ENCODE assay signal across 1 cellular context in the genomic region with DNA sequence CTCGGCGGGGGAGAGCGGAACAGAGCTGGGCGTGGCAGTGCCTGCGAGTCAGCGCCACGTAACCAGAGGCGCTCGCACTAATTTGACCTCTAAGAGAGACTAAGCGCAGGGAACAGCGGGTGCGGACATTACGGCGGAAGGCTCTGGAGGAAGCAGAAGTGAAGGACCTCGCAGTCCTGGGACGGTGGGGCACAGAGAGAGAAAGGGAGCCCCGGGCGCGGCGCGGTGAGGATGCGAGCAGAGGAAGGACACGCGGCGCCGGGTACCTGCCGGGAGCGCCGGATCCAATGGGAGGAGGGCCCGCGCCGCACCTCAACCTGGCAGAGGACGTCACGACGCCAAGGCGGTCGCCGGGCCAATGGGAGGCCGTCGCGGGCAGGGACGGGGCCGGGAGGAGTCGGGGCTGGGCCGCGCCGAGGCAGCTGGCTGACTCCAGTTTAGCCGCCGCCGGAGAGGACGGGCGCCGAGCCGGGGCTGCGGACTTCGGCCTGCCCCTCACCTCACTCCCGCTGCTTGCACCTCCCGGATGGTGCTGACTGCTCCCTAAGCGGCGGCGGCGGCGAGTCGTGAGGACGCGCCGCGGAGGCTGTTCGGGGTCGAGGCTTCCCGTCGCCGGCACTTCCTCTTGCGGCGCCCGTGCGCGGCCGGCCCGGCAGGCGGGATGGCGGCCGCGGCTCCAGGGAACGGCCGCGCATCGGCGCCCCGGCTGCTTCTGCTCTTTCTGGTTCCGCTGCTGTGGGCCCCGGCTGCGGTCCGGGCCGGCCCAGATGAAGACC.
TF ChIP-seq lines count a peak whose summit lies in the region.

A gene with protein sequence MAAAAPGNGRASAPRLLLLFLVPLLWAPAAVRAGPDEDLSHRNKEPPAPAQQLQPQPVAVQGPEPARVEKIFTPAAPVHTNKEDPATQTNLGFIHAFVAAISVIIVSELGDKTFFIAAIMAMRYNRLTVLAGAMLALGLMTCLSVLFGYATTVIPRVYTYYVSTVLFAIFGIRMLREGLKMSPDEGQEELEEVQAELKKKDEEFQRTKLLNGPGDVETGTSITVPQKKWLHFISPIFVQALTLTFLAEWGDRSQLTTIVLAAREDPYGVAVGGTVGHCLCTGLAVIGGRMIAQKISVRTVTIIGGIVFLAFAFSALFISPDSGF (plus strand): TSS at position 429 of the 776 bp plus-strand sequence. CDS start 233 bp downstream, at position 662.

TF ChIP-seq in HepG2, 621 proteins besides CTCF, POLR2A, EP300 and RAD21 (continued from another document):
- TF ChIP-seq, protein P1, sequence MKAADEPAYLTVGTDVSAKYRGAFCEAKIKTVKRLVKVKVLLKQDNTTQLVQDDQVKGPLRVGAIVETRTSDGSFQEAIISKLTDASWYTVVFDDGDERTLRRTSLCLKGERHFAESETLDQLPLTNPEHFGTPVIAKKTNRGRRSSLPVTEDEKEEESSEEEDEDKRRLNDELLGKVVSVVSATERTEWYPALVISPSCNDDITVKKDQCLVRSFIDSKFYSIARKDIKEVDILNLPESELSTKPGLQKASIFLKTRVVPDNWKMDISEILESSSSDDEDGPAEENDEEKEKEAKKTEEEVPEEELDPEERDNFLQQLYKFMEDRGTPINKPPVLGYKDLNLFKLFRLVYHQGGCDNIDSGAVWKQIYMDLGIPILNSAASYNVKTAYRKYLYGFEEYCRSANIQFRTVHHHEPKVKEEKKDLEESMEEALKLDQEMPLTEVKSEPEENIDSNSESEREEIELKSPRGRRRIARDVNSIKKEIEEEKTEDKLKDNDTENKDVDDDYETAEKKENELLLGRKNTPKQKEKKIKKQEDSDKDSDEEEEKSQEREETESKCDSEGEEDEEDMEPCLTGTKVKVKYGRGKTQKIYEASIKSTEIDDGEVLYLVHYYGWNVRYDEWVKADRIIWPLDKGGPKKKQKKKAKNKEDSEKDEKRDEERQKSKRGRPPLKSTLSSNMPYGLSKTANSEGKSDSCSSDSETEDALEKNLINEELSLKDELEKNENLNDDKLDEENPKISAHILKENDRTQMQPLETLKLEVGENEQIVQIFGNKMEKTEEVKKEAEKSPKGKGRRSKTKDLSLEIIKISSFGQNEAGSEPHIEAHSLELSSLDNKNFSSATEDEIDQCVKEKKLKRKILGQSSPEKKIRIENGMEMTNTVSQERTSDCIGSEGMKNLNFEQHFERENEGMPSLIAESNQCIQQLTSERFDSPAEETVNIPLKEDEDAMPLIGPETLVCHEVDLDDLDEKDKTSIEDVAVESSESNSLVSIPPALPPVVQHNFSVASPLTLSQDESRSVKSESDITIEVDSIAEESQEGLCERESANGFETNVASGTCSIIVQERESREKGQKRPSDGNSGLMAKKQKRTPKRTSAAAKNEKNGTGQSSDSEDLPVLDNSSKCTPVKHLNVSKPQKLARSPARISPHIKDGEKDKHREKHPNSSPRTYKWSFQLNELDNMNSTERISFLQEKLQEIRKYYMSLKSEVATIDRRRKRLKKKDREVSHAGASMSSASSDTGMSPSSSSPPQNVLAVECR (CRISPR knock-in tag; IDR thresholded peaks at IDR 0.05; ENCODE audit: borderline replicate concordance): peak; percentile 86; the same call in 1 of the 2 replicates
- TF ChIP-seq ZSCAN21 (CRISPR knock-in tag; IDR thresholded peaks at IDR 0.05; ENCODE audit: borderline replicate concordance) (peak; percentile 39; the same call in 1 of the 2 replicates), ZFY (CRISPR knock-in tag; IDR thresholded peaks at IDR 0.05) (peak; percentile 95), ZNF709 (CRISPR knock-in tag; IDR thresholded peaks at IDR 0.05) (peak; percentile 84), RARA (CRISPR knock-in tag; IDR thresholded peaks at IDR 0.05) (no peak), ZNF564 (CRISPR knock-in tag; IDR thresholded peaks at IDR 0.05) (no peak), ZNF382 (CRISPR knock-in tag; IDR thresholded peaks at IDR 0.05; ENCODE audit: borderline replicate concordance) (no peak), ZIK1 (CRISPR knock-in tag; IDR thresholded peaks at IDR 0.05; ENCODE audit: borderline replicate concordance, low read depth) (peak; percentile 64; the same call in 1 of the 2 replicates), MIXL1 (CRISPR knock-in tag; IDR thresholded peaks at IDR 0.05) (peak; percentile 32; the same call in 1 of the 2 replicates), MIER3 (CRISPR knock-in tag; IDR thresholded peaks at IDR 0.05; ENCODE audit: borderline replicate concordance) (0 out of 2 replicates have a peak, but pooled peaks have one; percentile 40), PHF21A (CRISPR knock-in tag; IDR thresholded peaks at IDR 0.05) (peak; percentile 49), ZNF432 (CRISPR knock-in tag; IDR thresholded peaks at IDR 0.05; ENCODE audit: borderline replicate concordance) (no peak), CAMTA2 (CRISPR knock-in tag; IDR thresholded peaks at IDR 0.05; ENCODE audit: borderline replicate concordance) (peak; percentile 94), ZBTB21 (CRISPR knock-in tag; IDR thresholded peaks at IDR 0.05) (peak; percentile 52; the same call in 1 of the 2 replicates)
- TF ChIP-seq, protein P2, sequence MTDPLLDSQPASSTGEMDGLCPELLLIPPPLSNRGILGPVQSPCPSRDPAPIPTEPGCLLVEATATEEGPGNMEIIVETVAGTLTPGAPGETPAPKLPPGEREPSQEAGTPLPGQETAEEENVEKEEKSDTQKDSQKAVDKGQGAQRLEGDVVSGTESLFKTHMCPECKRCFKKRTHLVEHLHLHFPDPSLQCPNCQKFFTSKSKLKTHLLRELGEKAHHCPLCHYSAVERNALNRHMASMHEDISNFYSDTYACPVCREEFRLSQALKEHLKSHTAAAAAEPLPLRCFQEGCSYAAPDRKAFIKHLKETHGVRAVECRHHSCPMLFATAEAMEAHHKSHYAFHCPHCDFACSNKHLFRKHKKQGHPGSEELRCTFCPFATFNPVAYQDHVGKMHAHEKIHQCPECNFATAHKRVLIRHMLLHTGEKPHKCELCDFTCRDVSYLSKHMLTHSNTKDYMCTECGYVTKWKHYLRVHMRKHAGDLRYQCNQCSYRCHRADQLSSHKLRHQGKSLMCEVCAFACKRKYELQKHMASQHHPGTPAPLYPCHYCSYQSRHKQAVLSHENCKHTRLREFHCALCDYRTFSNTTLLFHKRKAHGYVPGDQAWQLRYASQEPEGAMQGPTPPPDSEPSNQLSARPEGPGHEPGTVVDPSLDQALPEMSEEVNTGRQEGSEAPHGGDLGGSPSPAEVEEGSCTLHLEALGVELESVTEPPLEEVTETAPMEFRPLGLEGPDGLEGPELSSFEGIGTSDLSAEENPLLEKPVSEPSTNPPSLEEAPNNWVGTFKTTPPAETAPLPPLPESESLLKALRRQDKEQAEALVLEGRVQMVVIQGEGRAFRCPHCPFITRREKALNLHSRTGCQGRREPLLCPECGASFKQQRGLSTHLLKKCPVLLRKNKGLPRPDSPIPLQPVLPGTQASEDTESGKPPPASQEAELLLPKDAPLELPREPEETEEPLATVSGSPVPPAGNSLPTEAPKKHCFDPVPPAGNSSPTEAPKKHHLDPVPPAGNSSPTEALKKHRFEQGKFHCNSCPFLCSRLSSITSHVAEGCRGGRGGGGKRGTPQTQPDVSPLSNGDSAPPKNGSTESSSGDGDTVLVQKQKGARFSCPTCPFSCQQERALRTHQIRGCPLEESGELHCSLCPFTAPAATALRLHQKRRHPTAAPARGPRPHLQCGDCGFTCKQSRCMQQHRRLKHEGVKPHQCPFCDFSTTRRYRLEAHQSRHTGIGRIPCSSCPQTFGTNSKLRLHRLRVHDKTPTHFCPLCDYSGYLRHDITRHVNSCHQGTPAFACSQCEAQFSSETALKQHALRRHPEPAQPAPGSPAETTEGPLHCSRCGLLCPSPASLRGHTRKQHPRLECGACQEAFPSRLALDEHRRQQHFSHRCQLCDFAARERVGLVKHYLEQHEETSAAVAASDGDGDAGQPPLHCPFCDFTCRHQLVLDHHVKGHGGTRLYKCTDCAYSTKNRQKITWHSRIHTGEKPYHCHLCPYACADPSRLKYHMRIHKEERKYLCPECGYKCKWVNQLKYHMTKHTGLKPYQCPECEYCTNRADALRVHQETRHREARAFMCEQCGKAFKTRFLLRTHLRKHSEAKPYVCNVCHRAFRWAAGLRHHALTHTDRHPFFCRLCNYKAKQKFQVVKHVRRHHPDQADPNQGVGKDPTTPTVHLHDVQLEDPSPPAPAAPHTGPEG (CRISPR knock-in tag; IDR thresholded peaks at IDR 0.05): 0 out of 2 replicates have a peak, but pooled peaks have one; percentile 33
- TF ChIP-seq, protein P3, sequence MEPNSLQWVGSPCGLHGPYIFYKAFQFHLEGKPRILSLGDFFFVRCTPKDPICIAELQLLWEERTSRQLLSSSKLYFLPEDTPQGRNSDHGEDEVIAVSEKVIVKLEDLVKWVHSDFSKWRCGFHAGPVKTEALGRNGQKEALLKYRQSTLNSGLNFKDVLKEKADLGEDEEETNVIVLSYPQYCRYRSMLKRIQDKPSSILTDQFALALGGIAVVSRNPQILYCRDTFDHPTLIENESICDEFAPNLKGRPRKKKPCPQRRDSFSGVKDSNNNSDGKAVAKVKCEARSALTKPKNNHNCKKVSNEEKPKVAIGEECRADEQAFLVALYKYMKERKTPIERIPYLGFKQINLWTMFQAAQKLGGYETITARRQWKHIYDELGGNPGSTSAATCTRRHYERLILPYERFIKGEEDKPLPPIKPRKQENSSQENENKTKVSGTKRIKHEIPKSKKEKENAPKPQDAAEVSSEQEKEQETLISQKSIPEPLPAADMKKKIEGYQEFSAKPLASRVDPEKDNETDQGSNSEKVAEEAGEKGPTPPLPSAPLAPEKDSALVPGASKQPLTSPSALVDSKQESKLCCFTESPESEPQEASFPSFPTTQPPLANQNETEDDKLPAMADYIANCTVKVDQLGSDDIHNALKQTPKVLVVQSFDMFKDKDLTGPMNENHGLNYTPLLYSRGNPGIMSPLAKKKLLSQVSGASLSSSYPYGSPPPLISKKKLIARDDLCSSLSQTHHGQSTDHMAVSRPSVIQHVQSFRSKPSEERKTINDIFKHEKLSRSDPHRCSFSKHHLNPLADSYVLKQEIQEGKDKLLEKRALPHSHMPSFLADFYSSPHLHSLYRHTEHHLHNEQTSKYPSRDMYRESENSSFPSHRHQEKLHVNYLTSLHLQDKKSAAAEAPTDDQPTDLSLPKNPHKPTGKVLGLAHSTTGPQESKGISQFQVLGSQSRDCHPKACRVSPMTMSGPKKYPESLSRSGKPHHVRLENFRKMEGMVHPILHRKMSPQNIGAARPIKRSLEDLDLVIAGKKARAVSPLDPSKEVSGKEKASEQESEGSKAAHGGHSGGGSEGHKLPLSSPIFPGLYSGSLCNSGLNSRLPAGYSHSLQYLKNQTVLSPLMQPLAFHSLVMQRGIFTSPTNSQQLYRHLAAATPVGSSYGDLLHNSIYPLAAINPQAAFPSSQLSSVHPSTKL (CRISPR knock-in tag; IDR thresholded peaks at IDR 0.05): peak; percentile 57; the same call in 1 of the 2 replicates
- TF ChIP-seq, protein P4, sequence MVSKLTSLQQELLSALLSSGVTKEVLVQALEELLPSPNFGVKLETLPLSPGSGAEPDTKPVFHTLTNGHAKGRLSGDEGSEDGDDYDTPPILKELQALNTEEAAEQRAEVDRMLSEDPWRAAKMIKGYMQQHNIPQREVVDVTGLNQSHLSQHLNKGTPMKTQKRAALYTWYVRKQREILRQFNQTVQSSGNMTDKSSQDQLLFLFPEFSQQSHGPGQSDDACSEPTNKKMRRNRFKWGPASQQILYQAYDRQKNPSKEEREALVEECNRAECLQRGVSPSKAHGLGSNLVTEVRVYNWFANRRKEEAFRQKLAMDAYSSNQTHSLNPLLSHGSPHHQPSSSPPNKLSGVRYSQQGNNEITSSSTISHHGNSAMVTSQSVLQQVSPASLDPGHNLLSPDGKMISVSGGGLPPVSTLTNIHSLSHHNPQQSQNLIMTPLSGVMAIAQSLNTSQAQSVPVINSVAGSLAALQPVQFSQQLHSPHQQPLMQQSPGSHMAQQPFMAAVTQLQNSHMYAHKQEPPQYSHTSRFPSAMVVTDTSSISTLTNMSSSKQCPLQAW (CRISPR knock-in tag; IDR thresholded peaks at IDR 0.05): 0 out of 2 replicates have a peak, but pooled peaks have one; percentile 61
